In genomic region chr12:112179936-112180335, GRCh38 we compare ENCODE assay signal across 23 cellular contexts. TPM values are rescaled to one million over a fixed set of nuclear protein-coding genes. Genes with fewer than 3 reads are reported as not detected.
DNase-seq lines count a peak whose midpoint lies in the region; ATAC-seq and TF ChIP-seq lines count a peak whose summit lies in the region.
"Had no signal": no experiment of that assay in that cellular context is flagged by ENCODE, and none has a peak within 500 bp of the region (broad histone marks: within the 10 kb centered on the region; RNA-seq: fewer than 3 reads in every experiment).

No MANE protein-coding gene starts in this region.

- H3K4me1 Mint-ChIP-seq in activated naive CD4-positive, alpha-beta T cell treated with anti-CD3 and anti-CD28 coated beads, Interleukin-2, amount 10 ng/mL, durations not matched to agents 7 days and 5 days = peaks cover 10% of the 10 kb centered on the region
- H3K4me1 Mint-ChIP-seq in activated naive CD4-positive, alpha-beta T cell treated with anti-CD3 and anti-CD28 coated beads for 36 hours (ENCODE audit: low read depth) = peaks cover 13% of the 10 kb centered on the region
- H3K4me1 Mint-ChIP-seq in chondrocyte (ENCODE audit: low read depth) = peaks cover 9% of the 10 kb centered on the region

- H3K4me3 Mint-ChIP-seq in activated naive CD4-positive, alpha-beta T cell treated with anti-CD3 and anti-CD28 coated beads, Interleukin-2, amount 10 ng/mL, durations not matched to agents 7 days and 5 days = no peak overlapping the region
- no peak overlapping the region for H3K4me3 Mint-ChIP-seq in activated naive CD4-positive, alpha-beta T cell treated with anti-CD3 and anti-CD28 coated beads for 36 hours
- H3K4me3 Mint-ChIP-seq in chondrocyte (ENCODE audit: unreplicated experiment) = no peak overlapping the region
- H3K4me3 Mint-ChIP-seq: activated CD4-positive, alpha-beta T cell treated with anti-CD3 and anti-CD28 coated beads, Interleukin-2, amount 10 ng/mL, durations not matched to agents 24 days and 14 days; activated CD8-positive, alpha-beta memory T cell treated with anti-CD3 and anti-CD28 coated beads, Interleukin-2, amount 10 ng/mL, durations not matched to agents 7 days and 5 days; activated naive CD8-positive, alpha-beta T cell treated with anti-CD3 and anti-CD28 coated beads, Interleukin-2, amount 50 U/mL, for 24 hours; activated T-helper 17 cell treated with anti-CD3 and anti-CD28 coated beads, Interleukin-2, amount 50 U/mL, for 72 hours; CD8-positive, alpha-beta memory T cell; neural progenitor cell; stimulated activated naive CD8-positive, alpha-beta T cell treated with anti-CD3 and anti-CD28 coated beads, Interleukin-15, Interleukin-2, amounts not matched to agents 100 ng/mL and 50 ng/mL, for 24 hours had no signal

- H3K27me3 Mint-ChIP-seq in activated naive CD4-positive, alpha-beta T cell treated with anti-CD3 and anti-CD28 coated beads, Interleukin-2, amount 10 ng/mL, durations not matched to agents 7 days and 5 days = no peaks in the 10 kb centered on the region
- H3K27me3 Mint-ChIP-seq in activated naive CD4-positive, alpha-beta T cell treated with anti-CD3 and anti-CD28 coated beads for 36 hours (ENCODE audit: low read depth) = no peaks in the 10 kb centered on the region
- H3K27me3 Mint-ChIP-seq in chondrocyte (ENCODE audit: low read depth) = no peaks in the 10 kb centered on the region
- H3K27me3 Mint-ChIP-seq: activated CD4-positive, alpha-beta T cell treated with anti-CD3 and anti-CD28 coated beads, Interleukin-2, amount 10 ng/mL, durations not matched to agents 24 days and 14 days; activated CD8-positive, alpha-beta memory T cell treated with anti-CD3 and anti-CD28 coated beads, Interleukin-2, amount 10 ng/mL, durations not matched to agents 7 days and 5 days; activated naive CD8-positive, alpha-beta T cell treated with anti-CD3 and anti-CD28 coated beads, Interleukin-2, amount 50 U/mL, for 24 hours; activated T-helper 17 cell treated with anti-CD3 and anti-CD28 coated beads, Interleukin-2, amount 50 U/mL, for 72 hours; CD8-positive, alpha-beta memory T cell; stimulated activated naive CD8-positive, alpha-beta T cell treated with anti-CD3 and anti-CD28 coated beads, Interleukin-15, Interleukin-2, amounts not matched to agents 100 ng/mL and 50 ng/mL, for 24 hours had no signal

- peaks cover 27% of the 10 kb centered on the region for H3K36me3 Mint-ChIP-seq in activated naive CD4-positive, alpha-beta T cell treated with anti-CD3 and anti-CD28 coated beads, Interleukin-2, amount 10 ng/mL, durations not matched to agents 7 days and 5 days
- peaks cover 6% of the 10 kb centered on the region for H3K36me3 Mint-ChIP-seq in activated naive CD4-positive, alpha-beta T cell treated with anti-CD3 and anti-CD28 coated beads for 36 hours (ENCODE audit: low read depth)
- peaks cover 27% of the 10 kb centered on the region for H3K36me3 Mint-ChIP-seq in chondrocyte (ENCODE audit: low read depth)

- intact Hi-C loops in activated naive CD4-positive, alpha-beta T cell treated with anti-CD3 and anti-CD28 coated beads for 36 hours (cut with micrococcal nuclease) = no loop called here

- TF ChIP-seq CTCF in foreskin fibroblast (IDR thresholded peaks at IDR 0.05; ENCODE audit: low read depth, low read length) = peak; percentile 4
- TF ChIP-seq CTCF in chondrocyte (IDR thresholded peaks at IDR 0.05) = no peak

- no peak overlapping the region for H3K4me3 ChIP-seq in foreskin fibroblast (ENCODE audit: low read depth in 1 of 2, low read length in 2 of 2)
- H3K4me3 ChIP-seq: body of pancreas, neural progenitor cell, prostate gland had no signal

- no peak for DNase-seq in activated naive CD4-positive, alpha-beta T cell treated with anti-CD3 and anti-CD28 coated beads, Interleukin-2, amount 10 ng/mL, durations not matched to agents 7 days and 5 days
- no peak for DNase-seq in activated naive CD4-positive, alpha-beta T cell treated with anti-CD3 and anti-CD28 coated beads for 36 hours
- DNase-seq in NCI-H774 (lab: John Stamatoyannopoulos, UW) (peak; percentile 3), foreskin fibroblast (no peak), chondrocyte (ENCODE audit: low spot score) (no peak)
- DNase-seq: activated CD4-positive, alpha-beta T cell treated with anti-CD3 and anti-CD28 coated beads, Interleukin-2, amount 10 ng/mL, durations not matched to agents 24 days and 14 days; activated CD8-positive, alpha-beta memory T cell treated with anti-CD3 and anti-CD28 coated beads, Interleukin-2, amount 10 ng/mL, durations not matched to agents 7 days and 5 days; activated naive CD8-positive, alpha-beta T cell treated with anti-CD3 and anti-CD28 coated beads, Interleukin-2, amount 50 U/mL, for 24 hours; body of pancreas; CD8-positive, alpha-beta memory T cell; glutamatergic neuron; left ventricle myocardium superior; NCI-H226; small intestine; stimulated activated CD4-positive, alpha-beta T cell treated with anti-CD3 and anti-CD28 coated beads, Interleukin-2, amount 100 ng/mL, for 48 hours; trophoblast cell had no signal

- no peaks in the 10 kb centered on the region for H3K9me3 Mint-ChIP-seq in activated naive CD4-positive, alpha-beta T cell treated with anti-CD3 and anti-CD28 coated beads, Interleukin-2, amount 10 ng/mL, durations not matched to agents 7 days and 5 days
- H3K9me3 Mint-ChIP-seq in activated naive CD4-positive, alpha-beta T cell treated with anti-CD3 and anti-CD28 coated beads for 36 hours = no peaks in the 10 kb centered on the region
- H3K9me3 Mint-ChIP-seq in chondrocyte (ENCODE audit: low read depth) = no peaks in the 10 kb centered on the region
- H3K9me3 Mint-ChIP-seq: activated CD4-positive, alpha-beta T cell treated with anti-CD3 and anti-CD28 coated beads, Interleukin-2, amount 10 ng/mL, durations not matched to agents 24 days and 14 days; activated naive CD8-positive, alpha-beta T cell treated with anti-CD3 and anti-CD28 coated beads, Interleukin-2, amount 50 U/mL, for 24 hours; activated T-helper 17 cell treated with anti-CD3 and anti-CD28 coated beads, Interleukin-2, amount 50 U/mL, for 72 hours; CD8-positive, alpha-beta memory T cell; neural progenitor cell; stimulated activated naive CD8-positive, alpha-beta T cell treated with anti-CD3 and anti-CD28 coated beads, Interleukin-15, Interleukin-2, amounts not matched to agents 100 ng/mL and 50 ng/mL, for 24 hours had no signal

- ATAC-seq in GM19397 (IDR thresholded peaks at IDR 0.05; ENCODE audit: unreplicated experiment) = no peak
- ATAC-seq: activated CD8-positive, alpha-beta memory T cell treated with anti-CD3 and anti-CD28 coated beads, Interleukin-2, amount 10 ng/mL, durations not matched to agents 7 days and 5 days; activated naive CD8-positive, alpha-beta T cell treated with anti-CD3 and anti-CD28 coated beads, Interleukin-2, amount 50 U/mL, for 24 hours; activated T-helper 17 cell treated with anti-CD3 and anti-CD28 coated beads, Interleukin-2, amount 50 U/mL, for 72 hours; body of pancreas; left ventricle myocardium superior; Right ventricle myocardium inferior had no signal

- H3K27ac ChIP-seq in temporal lobe (ENCODE audit: low read depth, low read length) = peak overlapping the region; percentile 61
- H3K27ac ChIP-seq: body of pancreas, neural progenitor cell, prostate gland had no signal

- peak overlapping the region; percentile 19 for H3K27ac Mint-ChIP-seq in activated naive CD4-positive, alpha-beta T cell treated with anti-CD3 and anti-CD28 coated beads, Interleukin-2, amount 10 ng/mL, durations not matched to agents 7 days and 5 days
- H3K27ac Mint-ChIP-seq in activated naive CD4-positive, alpha-beta T cell treated with anti-CD3 and anti-CD28 coated beads for 36 hours = no peak overlapping the region
- H3K27ac Mint-ChIP-seq in chondrocyte (ENCODE audit: unreplicated experiment) = no peak overlapping the region
- H3K27ac Mint-ChIP-seq: activated CD4-positive, alpha-beta T cell treated with anti-CD3 and anti-CD28 coated beads, Interleukin-2, amount 10 ng/mL, durations not matched to agents 24 days and 14 days; activated CD8-positive, alpha-beta memory T cell treated with anti-CD3 and anti-CD28 coated beads, Interleukin-2, amount 10 ng/mL, durations not matched to agents 7 days and 5 days; activated T-helper 17 cell treated with anti-CD3 and anti-CD28 coated beads, Interleukin-2, amount 50 U/mL, for 72 hours had no signal

- CTCF ChIA-PET in activated naive CD4-positive, alpha-beta T cell treated with anti-CD3 and anti-CD28 coated beads, Interleukin-2, amount 10 ng/mL, durations not matched to agents 7 days and 5 days (lab: Charles Lee) = no interaction called here
- CTCF ChIA-PET in activated naive CD4-positive, alpha-beta T cell treated with anti-CD3 and anti-CD28 coated beads for 36 hours (lab: Charles Lee) = no interaction called here

RNA-seq across cellular contexts. Expression of gene TRAFD1, which starts 54.6 kb away (rescaled TPM):
- 10 to 100 TPM; 49.6 to 55.7 TPM for total RNA-seq in activated naive CD4-positive, alpha-beta T cell treated with anti-CD3 and anti-CD28 coated beads for 36 hours
- total RNA-seq in temporal lobe (42.0 TPM), chondrocyte (27.5 to 34.0 TPM (median 29.7 TPM) in 3 replicates)
